ENCODE assay signal across 8 cellular contexts in genomic region chr15:31197497-31198414, GRCh38.
DNase-seq lines count a peak whose midpoint lies in the region; ATAC-seq and TF ChIP-seq lines count a peak whose summit lies in the region.

No MANE protein-coding gene starts in this region.

- no peak for DNase-seq in AG04450 (ENCODE audit: low read depth, low spot score)
- peak; percentile 43 for DNase-seq in GM19240 (ENCODE audit: insufficient read length, low spot score)
- DNase-seq in T-cell: peak in 25 of 34 experiments; percentile 16 to 54 (median 36)
- peak; percentile 51 for DNase-seq in choroid plexus epithelial cell (ENCODE audit: low read depth)
- DNase-seq in mucosa of descending colon: peak; percentile 43 to 72 (median 65)
- DNase-seq in medulla oblongata (ENCODE audit: extremely low spot score): no peak
- no peak for DNase-seq in ureter (ENCODE audit: low spot score)

- peak in 1 of 4 experiments; percentile 56 for ATAC-seq in T-cell (replicated peaks in 1 of 4)
- peak; percentile 74 for ATAC-seq in mucosa of descending colon
- ATAC-seq in GM21717 (IDR thresholded peaks at IDR 0.05; ENCODE audit: unreplicated experiment): no peak

- intact Hi-C loops in mucosa of descending colon (cut with DNase I, micrococcal nuclease): no loop called here

- TF ChIP-seq CTCF in AG04450 (IDR thresholded peaks at IDR 0.05; ENCODE audit: low read depth, low read length) (peak; percentile 51), choroid plexus epithelial cell (conservative IDR thresholded peaks at IDR 0.05; ENCODE audit: low read depth, low read length) (peak; percentile 82), mucosa of descending colon (IDR thresholded peaks at IDR 0.05) (peak; percentile 64)

- no peaks in the 10 kb centered on the region for H3K36me3 Mint-ChIP-seq in T-cell

- H3K27ac ChIP-seq in AG04450 (ENCODE audit: low read depth, low read length): no peak overlapping the region

- no peak overlapping the region for H3K4me3 Mint-ChIP-seq in T-cell

- CTCF ChIA-PET in AG04450 (lab: Charles Lee) (interaction anchor here (1.2 kb wide), 1 partner anchor 291 kb away, joined by 5 read pairs; no protein-coding TSS in a partner anchor), T-cell (lab: Charles Lee) (interaction anchor here (0.6 to 1.0 kb wide), 4 partner anchors 9 to 217 kb away, joined by 3 to 4 read pairs (median 4); no protein-coding TSS in a partner anchor)

- H3K27me3 Mint-ChIP-seq in T-cell: no peaks in the 10 kb centered on the region

- H3K4me1 ChIP-seq in mucosa of descending colon (ENCODE audit: low read depth): no peaks in the 10 kb centered on the region

- H3K27ac Mint-ChIP-seq in T-cell: no peak overlapping the region

- no peak overlapping the region for H3K4me3 ChIP-seq in AG04450 (ENCODE audit: low read depth, low read length)
- no peak overlapping the region for H3K4me3 ChIP-seq in choroid plexus epithelial cell (ENCODE audit: low read depth, low read length)
- no peak overlapping the region for H3K4me3 ChIP-seq in mucosa of descending colon

- peaks cover 2% of the 10 kb centered on the region for H3K27me3 ChIP-seq in AG04450 (ENCODE audit: control insufficient read depth, insufficient read depth, low read length)

- peaks cover 11 to 22% (median 14%) of the 10 kb centered on the region in 3 donors for H3K4me1 Mint-ChIP-seq in T-cell

- POLR2A ChIA-PET in AG04450 (lab: Yijun Ruan, JAX): no interaction called here
- POLR2A ChIA-PET in T-cell (lab: Charles Lee): no interaction called here

- H3K36me3 ChIP-seq in mucosa of descending colon (ENCODE audit: low read depth): no peaks in the 10 kb centered on the region

- no peaks in the 10 kb centered on the region for H3K9me3 Mint-ChIP-seq in T-cell

- H3K9me3 ChIP-seq in AG04450 (ENCODE audit: control insufficient read depth, insufficient read depth, low read length) (no peaks in the 10 kb centered on the region), mucosa of descending colon (no peaks in the 10 kb centered on the region)

Comparison
In these comparisons a context has a peak if more than half of its experiments do, and no peak if none do; other contexts are left out.
1. DNase-seq: peak in GM19240 (single experiment), T-cell (25 of 34), choroid plexus epithelial cell (single experiment) and mucosa of descending colon (3 of 3); none in AG04450 (single experiment), medulla oblongata (single experiment) and ureter (single experiment).
2. Peak in every context shown above with its lines, with median percentiles within 50 percentile points of each other: CTCF ChIP-seq.